In the genomic region with DNA sequence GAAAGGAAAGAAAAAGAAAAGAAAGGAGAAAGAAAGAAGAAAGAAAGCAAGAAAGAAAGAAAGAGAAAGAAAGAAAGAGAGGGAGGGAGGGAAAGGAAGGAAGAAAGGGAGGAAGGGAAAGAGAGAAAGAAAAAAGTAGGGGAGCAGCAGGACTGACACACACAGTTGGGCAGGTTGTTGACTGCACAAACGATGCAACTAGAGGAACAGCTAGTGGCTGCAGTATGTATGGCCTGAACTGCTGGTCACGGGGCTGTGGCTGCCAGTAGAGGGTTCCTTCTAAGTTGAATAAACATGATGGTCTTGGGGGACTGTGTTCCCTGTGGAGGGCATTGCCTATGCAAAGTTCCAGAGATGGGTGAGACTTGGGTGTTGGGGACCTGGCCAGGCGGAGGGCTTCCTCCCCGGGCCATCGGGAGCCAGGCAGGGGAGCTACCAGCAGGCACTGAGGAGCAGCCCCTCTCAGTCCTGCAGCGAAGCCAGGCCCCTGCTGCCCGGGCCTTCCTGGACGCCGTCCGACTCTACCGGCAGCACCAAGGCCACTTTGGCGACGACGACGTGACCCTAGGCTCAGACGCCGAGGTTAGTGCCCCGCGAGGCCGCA, we compare ENCODE assay signal across 8 cellular contexts. TPM values are rescaled to one million over a fixed set of nuclear protein-coding genes. Genes with fewer than 3 reads are reported as not detected.
A peak's percentile ranks its signal among the peaks of the same experiment; 100 is the strongest.
DNase-seq lines count a peak whose midpoint lies in the region; ATAC-seq and TF ChIP-seq lines count a peak whose summit lies in the region.

No MANE protein-coding gene starts in this region.

- no peaks in the 10 kb centered on the region for H3K9me3 Mint-ChIP-seq in neural crest cell

- H3K36me3 Mint-ChIP-seq in neural crest cell (ENCODE audit: low read depth) = no peaks in the 10 kb centered on the region

- no peaks in the 10 kb centered on the region for H3K36me3 ChIP-seq in ectodermal cell (ENCODE audit: control insufficient read depth, insufficient read depth, low read length)

- no peak for ATAC-seq in GM21619 (IDR thresholded peaks at IDR 0.05; ENCODE audit: unreplicated experiment)

- TF ChIP-seq CTCF in GM12864 (IDR thresholded peaks at IDR 0.05; ENCODE audit: low read depth, low read length, missing control alignments) (no peak), neural crest cell (conservative IDR thresholded peaks at IDR 0.05) (no peak)

- H3K27me3 ChIP-seq in ectodermal cell (ENCODE audit: control insufficient read depth, insufficient read depth, low read length, poor library complexity, severe bottlenecking) = peaks cover 15% of the 10 kb centered on the region

- no peak for DNase-seq in GM12864 (ENCODE audit: low read depth)
- DNase-seq in MV-4-11 (lab: John Stamatoyannopoulos, UW) = peak; percentile 48
- no peak for DNase-seq in neural crest cell (ENCODE audit: low read depth, low spot score)
- DNase-seq in caudate nucleus (lab: John Stamatoyannopoulos, UW) = no peak
- DNase-seq in AG20443 (ENCODE audit: low spot score) = no peak
- DNase-seq in NCI-H1694 treated with DMSO at 0.1 percent for 48 hours (lab: John Stamatoyannopoulos, UW) = no peak

- peak overlapping the region; percentile 84 for H3K4me3 Mint-ChIP-seq in neural crest cell

- no peaks in the 10 kb centered on the region for H3K9me3 ChIP-seq in ectodermal cell (ENCODE audit: control insufficient read depth, low read length)

- peaks cover 18% of the 10 kb centered on the region for H3K27me3 Mint-ChIP-seq in neural crest cell (ENCODE audit: low read depth)

- H3K4me1 Mint-ChIP-seq in neural crest cell = peaks cover 12% of the 10 kb centered on the region

- H3K4me3 ChIP-seq in GM12864 (ENCODE audit: low read depth, low read length) (peak overlapping the region; percentile 49), ectodermal cell (ENCODE audit: insufficient read depth, low read depth, low read length) (peak overlapping the region; percentile 44)

- H3K27ac ChIP-seq in ectodermal cell (ENCODE audit: insufficient read depth, low read depth, low read length, poor library complexity, severe bottlenecking) (no peak overlapping the region), caudate nucleus (ENCODE audit: low read depth, low read length) (no peak overlapping the region)

- H3K4me1 ChIP-seq in ectodermal cell (ENCODE audit: control insufficient read depth, insufficient read depth, low read length) = no peaks in the 10 kb centered on the region

- no peak overlapping the region for H3K27ac Mint-ChIP-seq in neural crest cell (ENCODE audit: unreplicated experiment)

- WGBS in ectodermal cell, 2 experiments = 3 to 5% methylated on average over 20 of the region's 20 CpGs

RNA-seq across cellular contexts. Expression of gene COLGALT1, which starts 16.7 kb away (rescaled TPM):
- polyA plus RNA-seq in ectodermal cell (2013, experiment 1 of 4) = 80.3 TPM
- 86.8 TPM for polyA plus RNA-seq in ectodermal cell (2013, experiment 2 of 4)
- 57.6 TPM for polyA plus RNA-seq in ectodermal cell (2013, experiment 3 of 4)
- 66.6 TPM for polyA plus RNA-seq in ectodermal cell (2013, experiment 4 of 4)
- total RNA-seq in neural crest cell = 78.4 and 81.7 TPM in 2 replicates

RNA-seq across cellular contexts. Expression of gene PGLS, which starts 27.3 kb away (rescaled TPM):
- 81.0 TPM for polyA plus RNA-seq in ectodermal cell (2013, experiment 1 of 4)
- 90.1 TPM for polyA plus RNA-seq in ectodermal cell (2013, experiment 2 of 4)
- 77.2 TPM for polyA plus RNA-seq in ectodermal cell (2013, experiment 3 of 4)
- 81.7 TPM for polyA plus RNA-seq in ectodermal cell (2013, experiment 4 of 4)
- 91.2 and 99.7 TPM in 2 replicates for total RNA-seq in neural crest cell
